9 cellular contexts compared by ENCODE assay signal in genomic region chr7:151745090-151745638, GRCh38.
DNase-seq lines count a peak whose midpoint lies in the region; ATAC-seq, FAIRE-seq and TF ChIP-seq lines count a peak whose summit lies in the region.
"Had no signal": no experiment of that assay in that cellular context is flagged by ENCODE, and none has a peak within 500 bp of the region (broad histone marks: within the 10 kb centered on the region; RNA-seq: fewer than 3 reads in every experiment).

No MANE protein-coding gene starts in this region.

- H3K4me1 ChIP-seq in HepG2 (ENCODE audit: insufficient read depth, low read length), result peaks cover 30% of the 10 kb centered on the region

- in situ Hi-C loops in HepG2 (cut with HindIII; ENCODE audit: extremely low pct_ligation_motif_present, low pct_unique_long_range_greater_than_20kb), result no loop called here

- H3K9ac ChIP-seq in HepG2 (ENCODE audit: insufficient read depth, low read depth, low read length), result peak overlapping the region; percentile 8; the same call in 1 of the 2 replicates

- WGBS in HepG2 (ENCODE audit: low lambda C conversion rate), result 4% methylated on average over 8 of the region's 22 CpGs

- H3K36me3 ChIP-seq in HepG2 (replicated peaks in 1 of 2; ENCODE audit: control insufficient read depth in 1 of 2, insufficient read depth in 2 of 2, low read length in 2 of 2), result no peaks in the 10 kb centered on the region

- no TSS peak for BruUV-seq in HepG2 (replicated peaks; lab: Mats Ljungman, UMichigan)

- FAIRE-seq in HepG2 (lab: Jason Lieb, UNC), result peak; percentile 88
- FAIRE-seq: endometrium had no signal

- peak overlapping the region; percentile 60 for H3K4me2 ChIP-seq in HepG2 (ENCODE audit: low read depth, low read length)

- H3K27me3 ChIP-seq in HepG2 (ENCODE audit: control insufficient read depth in 1 of 2, insufficient read depth in 2 of 2, low read length in 2 of 2), result 0 out of 5 replicates have a peak, but pooled peaks cover 0 to 4% of the 10 kb centered on the region in 2 experiments

- POLR2A ChIA-PET in HepG2 (lab: Yijun Ruan, JAX), result interaction anchor here (1.1 to 1.2 kb wide), 2 partner anchors 9 to 113 kb away, joined by 6 to 8 read pairs; no protein-coding TSS in a partner anchor

- CTCF ChIA-PET in HepG2 (lab: Yijun Ruan, JAX; ENCODE audit: low intra/inter-chr PET ratio, low total read pairs), result interaction anchor here (0.7 to 1.6 kb wide), 2 partner anchors 9 to 40 kb away, joined by 3 to 7 read pairs; no protein-coding TSS in a partner anchor

- TF ChIP-seq POLR2A in HepG2 (IDR thresholded peaks at IDR 0.05; ENCODE audit: insufficient read depth in 1 of 2, low read depth in 2 of 2, low read length in 2 of 2), result peak; percentile 34 to 73; a peak in 2 of 4 replicates

- DNase-seq in AG09319 (ENCODE audit: extremely low read depth, low read depth), result no peak
- DNase-seq in HK-2 (ENCODE audit: unreplicated experiment), result peak; percentile 94
- DNase-seq in amniotic epithelial cell (ENCODE audit: low read depth), result peak; percentile 73
- DNase-seq in HepG2 (ENCODE audit: low spot score), result peak; percentile 95
- DNase-seq in DMS 273 (lab: John Stamatoyannopoulos, UW; ENCODE audit: unreplicated experiment), result no peak
- DNase-seq in OCI-M2 (lab: John Stamatoyannopoulos, UW; ENCODE audit: unreplicated experiment), result no peak
- no peak for DNase-seq in midbrain (lab: John Stamatoyannopoulos, UW)

- H3K27ac ChIP-seq in HepG2 (ENCODE audit: extremely low read length, insufficient read depth, low read length), result peak overlapping the region; percentile 41

- intact Hi-C loops in HepG2 (cut with micrococcal nuclease; ENCODE audit: unreplicated experiment), result loop anchor here (1.0 kb wide), 1 partner anchor 9 kb away; no protein-coding TSS in a partner anchor

- ATAC-seq in HepG2 (peak; percentile 94), HG03039 (IDR thresholded peaks at IDR 0.05; ENCODE audit: unreplicated experiment) (no peak)

- peak overlapping the region in 1 of 3 experiments; percentile 35; a peak in 1 of 6 replicates for H3K4me3 ChIP-seq in HepG2 (replicated peaks in 1 of 3; ENCODE audit: insufficient read depth in 1 of 3, low read depth in 2 of 3, low read length in 3 of 3)

- no peak for TF ChIP-seq RAD21 in HepG2 (CRISPR knock-in tag; IDR thresholded peaks at IDR 0.05)

- TF ChIP-seq CTCF in AG09319 (IDR thresholded peaks at IDR 0.05; ENCODE audit: low read depth, low read length) (peak; percentile 11), HepG2 (CRISPR knock-in tag; IDR thresholded peaks at IDR 0.05) (peak; percentile 54)

- no peak overlapping the region for H2AFZ ChIP-seq in HepG2 (ENCODE audit: low read length)

- no peaks in the 10 kb centered on the region for H3K9me3 ChIP-seq in HepG2 (ENCODE audit: low read length)

- TF ChIP-seq EP300 in HepG2 (IDR thresholded peaks at IDR 0.05; ENCODE audit: low read depth in 2 of 2, low read length in 2 of 2) (peak; percentile 82 to 88; a peak in 3 of 4 replicates), HepG2 (CRISPR knock-in tag; IDR thresholded peaks at IDR 0.05; ENCODE audit: borderline replicate concordance) (peak; percentile 89)

- H4K20me1 ChIP-seq in HepG2 (ENCODE audit: insufficient read depth, low read length), result no peaks in the 10 kb centered on the region

- no peaks in the 10 kb centered on the region for H3K79me2 ChIP-seq in HepG2 (ENCODE audit: insufficient read depth, low read length)

TF ChIP-seq in HepG2, 621 proteins besides CTCF, POLR2A, EP300 and RAD21 (continues in another document):
- peak; percentile 90 for TF ChIP-seq ERF (CRISPR knock-in tag; IDR thresholded peaks at IDR 0.05)
- TF ChIP-seq ZFYVE20 (CRISPR knock-in tag; IDR thresholded peaks at IDR 0.05; ENCODE audit: borderline replicate concordance, low read depth), result peak; percentile 87
- no peak for TF ChIP-seq CHD4 (IDR thresholded peaks at IDR 0.05; ENCODE audit: borderline replicate concordance, low read length)
- peak; percentile 88 for TF ChIP-seq MED1 (CRISPR knock-in tag; IDR thresholded peaks at IDR 0.05)
- peak; percentile 66; the same call in 1 of the 2 replicates for TF ChIP-seq SMAD1 (CRISPR knock-in tag; IDR thresholded peaks at IDR 0.05; ENCODE audit: borderline replicate concordance, low read depth)
- TF ChIP-seq HDAC6 (IDR thresholded peaks at IDR 0.05; ENCODE audit: low read depth, low read length), result no peak
- TF ChIP-seq ZNF563 (CRISPR knock-in tag; IDR thresholded peaks at IDR 0.05), result peak; percentile 89
- TF ChIP-seq KLF9 (CRISPR knock-in tag; IDR thresholded peaks at IDR 0.05; ENCODE audit: low read depth), result 0 out of 2 replicates have a peak, but pooled peaks have one; percentile 60
- TF ChIP-seq ZNF646 (CRISPR knock-in tag; IDR thresholded peaks at IDR 0.05), result no peak
- TF ChIP-seq NBN (conservative IDR thresholded peaks at IDR 0.05), result no peak
- TF ChIP-seq ZGPAT (CRISPR knock-in tag; IDR thresholded peaks at IDR 0.05), result peak; percentile 97
- peak; percentile 24; the same call in 1 of the 2 replicates for TF ChIP-seq E2F5 (CRISPR knock-in tag; conservative IDR thresholded peaks at IDR 0.05)
- TF ChIP-seq NAIF1 (CRISPR knock-in tag; IDR thresholded peaks at IDR 0.05; ENCODE audit: borderline replicate concordance), result no peak
- TF ChIP-seq ZNF546 (CRISPR knock-in tag; conservative IDR thresholded peaks at IDR 0.05), result no peak; the same call in 1 of the 2 replicates
- TF ChIP-seq DNMT1 (CRISPR knock-in tag; IDR thresholded peaks at IDR 0.05), result no peak
- TF ChIP-seq CREB1 (IDR thresholded peaks at IDR 0.05), result peak; percentile 71
- peak; percentile 80 for TF ChIP-seq CREB1 (CRISPR knock-in tag; IDR thresholded peaks at IDR 0.05)
- TF ChIP-seq ZNF558 (CRISPR knock-in tag; IDR thresholded peaks at IDR 0.05; ENCODE audit: borderline replicate concordance), result peak; percentile 66; the same call in 1 of the 2 replicates

Comparison
In these comparisons a context has a peak if more than half of its experiments do, and no peak if none do; other contexts are left out.
1. DNase-seq: peak in HK-2 (single experiment), amniotic epithelial cell (single experiment) and HepG2 (single experiment); none in AG09319 (single experiment), DMS 273 (single experiment), OCI-M2 (single experiment) and midbrain (single experiment).